11 cellular contexts compared by ENCODE assay signal in genomic region chr12:108302471-108303311, GRCh38. TPM values are rescaled to one million over a fixed set of nuclear protein-coding genes. Genes with fewer than 3 reads are reported as not detected.
A peak's percentile ranks its signal among the peaks of the same experiment; 100 is the strongest.
DNase-seq lines count a peak whose midpoint lies in the region; ATAC-seq and TF ChIP-seq lines count a peak whose summit lies in the region.
"Had no signal": no experiment of that assay in that cellular context is flagged by ENCODE, and none has a peak within 500 bp of the region (broad histone marks: within the 10 kb centered on the region; RNA-seq: fewer than 3 reads in every experiment).

No MANE protein-coding gene starts in this region.

- no peak for ATAC-seq in stimulated activated naive CD8-positive, alpha-beta T cell treated with anti-CD3 and anti-CD28 coated beads, Interleukin-15, Interleukin-2, amounts not matched to agents 100 U/mL and 50 U/mL, for 24 hours

- H3K27ac Mint-ChIP-seq in nephron (peak overlapping the region; percentile 51 to 96 (median 78)), endothelial cell (ENCODE audit: unreplicated experiment) (no peak overlapping the region)

- no peak overlapping the region for H3K4me3 ChIP-seq in fibroblast of mammary gland (ENCODE audit: control insufficient read depth, low read depth, low read length)

- H3K4me3 Mint-ChIP-seq in nephron (no peak overlapping the region), endothelial cell (ENCODE audit: unreplicated experiment) (no peak overlapping the region)

- H3K27me3 Mint-ChIP-seq in nephron (ENCODE audit: low read depth), result peaks cover 32% of the 10 kb centered on the region
- peaks cover 12% of the 10 kb centered on the region for H3K27me3 Mint-ChIP-seq in endothelial cell (ENCODE audit: unreplicated experiment)

- peaks cover 51% of the 10 kb centered on the region for H3K4me1 Mint-ChIP-seq in nephron
- peaks cover 47% of the 10 kb centered on the region for H3K4me1 Mint-ChIP-seq in endothelial cell (ENCODE audit: unreplicated experiment)

- H3K9me3 Mint-ChIP-seq in nephron (no peaks in the 10 kb centered on the region), endothelial cell (ENCODE audit: unreplicated experiment) (no peaks in the 10 kb centered on the region)

- H3K36me3 Mint-ChIP-seq in nephron (ENCODE audit: low read depth), result no peaks in the 10 kb centered on the region
- H3K36me3 Mint-ChIP-seq in endothelial cell (ENCODE audit: low read depth, unreplicated experiment), result no peaks in the 10 kb centered on the region
- H3K36me3 Mint-ChIP-seq: CD4-positive, CD25-positive, alpha-beta regulatory T cell had no signal

- DNase-seq in AG08395 (ENCODE audit: low spot score) (peak; percentile 67), NCI-H69 (lab: John Stamatoyannopoulos, UW) (peak; percentile 33), fibroblast of mammary gland (ENCODE audit: low read depth) (peak; percentile 68), endothelial cell (ENCODE audit: low spot score) (no peak), germinal center (ENCODE audit: low spot score) (no peak), NOMO-1 treated with dmso at 0.1 percent for 144 hours (lab: John Stamatoyannopoulos, UW; ENCODE audit: unreplicated experiment) (no peak)
- no peak for DNase-seq in stimulated activated naive CD8-positive, alpha-beta T cell treated with anti-CD3 and anti-CD28 coated beads, Interleukin-15, Interleukin-2, amounts not matched to agents 100 U/mL and 50 U/mL, for 24 hours
- DNase-seq: CD4-positive, CD25-positive, alpha-beta regulatory T cell; KG1 had no signal

- TF ChIP-seq CTCF in fibroblast of mammary gland (conservative IDR thresholded peaks at IDR 0.05; ENCODE audit: control insufficient read depth, insufficient read depth, low read depth, low read length), result no peak
- peak in 1 of 3 experiments; percentile 26 for TF ChIP-seq CTCF in nephron (IDR thresholded peaks at IDR 0.05; ENCODE audit: unreplicated experiment in 3 of 3)
- TF ChIP-seq CTCF in endothelial cell (IDR thresholded peaks at IDR 0.05; ENCODE audit: unreplicated experiment), result no peak

RNA-seq across cellular contexts. Expression of gene CMKLR1, which starts 36.4 kb away (rescaled TPM):
- 0.51 TPM for total RNA-seq in endothelial cell (ENCODE audit: unreplicated experiment)
- total RNA-seq: T-helper 1 cell treated with Interleukin-12 subunit alpha and Interleukin-12 subunit beta and Interleukin-4 antibody, amounts not matched to agents 30 ng/mL and 1 ng/mL, for 36 hours had no signal

Comparison
In these comparisons a context has a peak if more than half of its experiments do, and no peak if none do; other contexts are left out.
1. DNase-seq: peak in AG08395 (single experiment), NCI-H69 (single experiment) and fibroblast of mammary gland (single experiment); none in endothelial cell (single experiment), stimulated activated naive CD8-positive, alpha-beta T cell treated with anti-CD3 and anti-CD28 coated beads, Interleukin-15, Interleukin-2, amounts not matched to agents 100 U/mL and 50 U/mL, for 24 hours (single experiment), germinal center (single experiment) and NOMO-1 treated with dmso at 0.1 percent for 144 hours (single experiment).